In the genomic region with DNA sequence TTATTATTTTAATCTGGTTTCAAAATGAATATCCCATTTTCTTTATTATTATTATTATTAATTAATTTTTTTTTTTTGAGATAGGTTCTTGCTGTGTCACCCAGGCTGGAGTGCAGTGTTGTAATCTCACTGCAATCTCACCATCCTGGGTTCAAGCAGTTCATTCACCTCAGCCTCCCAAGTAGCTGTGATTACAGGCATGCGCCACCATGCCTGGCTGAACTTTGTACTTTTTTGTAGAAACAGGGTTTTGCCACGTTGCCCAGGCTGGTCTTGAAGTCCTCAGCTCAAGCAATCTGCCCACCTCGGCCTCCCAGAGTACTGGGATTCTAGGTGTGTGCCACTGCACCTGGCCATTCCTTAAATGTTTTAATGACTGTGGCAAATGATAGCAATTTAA, we compare ENCODE assay signal across 20 cellular contexts. TPM values are rescaled to one million over a fixed set of nuclear protein-coding genes. Genes with fewer than 3 reads are reported as not detected.
A peak's percentile ranks its signal among the peaks of the same experiment; 100 is the strongest.
DNase-seq lines count a peak whose midpoint lies in the region; ATAC-seq and TF ChIP-seq lines count a peak whose summit lies in the region.
"Had no signal": no experiment of that assay in that cellular context is flagged by ENCODE, and none has a peak within 500 bp of the region (broad histone marks: within the 10 kb centered on the region; RNA-seq: fewer than 3 reads in every experiment).

No MANE protein-coding gene starts in this region.

- intact Hi-C loops in psoas muscle (cut with DNase I) (no loop called here), tibial artery (cut with DNase I; ENCODE audit: low total_unique reads) (no loop called here)

- 55 to 66% (median 64%) methylated on average over 3 of the region's 3 CpGs for WGBS in psoas muscle, 3 donors

- H3K36me3 ChIP-seq in RWPE2 (ENCODE audit: low read depth), result 0 out of 2 replicates have a peak, but pooled peaks cover 3% of the 10 kb centered on the region
- H3K36me3 ChIP-seq in psoas muscle (ENCODE audit: insufficient read depth in 1 of 2, low read depth in 1 of 2), result peaks cover 0 to 2% of the 10 kb centered on the region in 2 donors
- H3K36me3 ChIP-seq in tibial artery, result peaks cover 0 to 4% (median 3%) of the 10 kb centered on the region in 3 donors
- H3K36me3 ChIP-seq: BE2C had no signal

- H3K9me3 ChIP-seq in RWPE2 (ENCODE audit: severe bottlenecking) (no peaks in the 10 kb centered on the region), psoas muscle (no peaks in the 10 kb centered on the region), tibial artery (no peaks in the 10 kb centered on the region)
- H3K9me3 ChIP-seq: BE2C had no signal

- TF ChIP-seq CTCF in RWPE2 (IDR thresholded peaks at IDR 0.05; ENCODE audit: poor library complexity, severe bottlenecking) (no peak), psoas muscle (IDR thresholded peaks at IDR 0.05) (no peak), tibial artery (IDR thresholded peaks at IDR 0.05) (no peak)

- H3K27ac ChIP-seq in RWPE2 (ENCODE audit: poor library complexity, severe bottlenecking) (peak overlapping the region; percentile 91), psoas muscle (peak overlapping the region; percentile 98), tibial artery (peak overlapping the region; percentile 5 to 34)
- H3K27ac ChIP-seq: HL-60 had no signal

- H3K4me3 Mint-ChIP-seq in activated T-cell treated with anti-CD3 and anti-CD28 coated beads, Interleukin-2, amount 50 U/mL, for 24 hours, result no peak overlapping the region

- H3K4me1 ChIP-seq in RWPE2 (ENCODE audit: insufficient read depth, poor library complexity, severe bottlenecking), result peaks cover 19% of the 10 kb centered on the region
- H3K4me1 ChIP-seq in psoas muscle, result peaks cover 66% of the 10 kb centered on the region
- H3K4me1 ChIP-seq in tibial artery, result peaks cover 0 to 76% (median 36%) of the 10 kb centered on the region in 4 donors

- DNase-seq in RWPE2 (ENCODE audit: low spot score) (no peak), kidney tubule cell (ENCODE audit: low spot score) (peak; percentile 13), psoas muscle (no peak), tibial artery (no peak)
- no peak for DNase-seq in activated T-cell treated with anti-CD3 and anti-CD28 coated beads, Interleukin-2, amount 50 U/mL, for 24 hours
- no peak for DNase-seq in activated CD8-positive, alpha-beta memory T cell treated with anti-CD3 and anti-CD28 coated beads, Interleukin-2, amount 50 U/mL, for 4 hours
- DNase-seq: BE2C, DMS53, GF-D8, KBM-7, NCI-H1092, NCI-H1436, NCI-H1930, NCI-H526, OCI-M1, SHP77 had no signal

- H3K27ac Mint-ChIP-seq in activated T-cell treated with anti-CD3 and anti-CD28 coated beads, Interleukin-2, amount 50 U/mL, for 24 hours, result no peak overlapping the region

- H3K4me1 Mint-ChIP-seq in activated T-cell treated with anti-CD3 and anti-CD28 coated beads, Interleukin-2, amount 50 U/mL, for 24 hours (ENCODE audit: low read depth), result peaks cover 25% of the 10 kb centered on the region

- no peak overlapping the region for H3K4me3 ChIP-seq in RWPE2 (ENCODE audit: severe bottlenecking)
- H3K4me3 ChIP-seq in psoas muscle, result no peak overlapping the region
- H3K4me3 ChIP-seq in tibial artery, result no peak overlapping the region

- ATAC-seq in RWPE2 (ENCODE audit: low read depth), result no peak
- ATAC-seq in psoas muscle, result no peak
- no peak for ATAC-seq in HG03135 (IDR thresholded peaks at IDR 0.05; ENCODE audit: unreplicated experiment)
- ATAC-seq: HCT116 had no signal

- H3K36me3 Mint-ChIP-seq in activated T-cell treated with anti-CD3 and anti-CD28 coated beads, Interleukin-2, amount 50 U/mL, for 24 hours (ENCODE audit: low read depth), result peaks cover 18% of the 10 kb centered on the region

- no peaks in the 10 kb centered on the region for H3K9me3 Mint-ChIP-seq in activated T-cell treated with anti-CD3 and anti-CD28 coated beads, Interleukin-2, amount 50 U/mL, for 24 hours

- H3K27me3 ChIP-seq in RWPE2 (ENCODE audit: insufficient read depth, poor library complexity, severe bottlenecking) (no peaks in the 10 kb centered on the region), psoas muscle (ENCODE audit: insufficient read depth in 3 of 3, low read length in 2 of 3) (no peaks in the 10 kb centered on the region), tibial artery (no peaks in the 10 kb centered on the region)
- H3K27me3 ChIP-seq: BE2C had no signal

- no peaks in the 10 kb centered on the region for H3K27me3 Mint-ChIP-seq in activated T-cell treated with anti-CD3 and anti-CD28 coated beads, Interleukin-2, amount 50 U/mL, for 24 hours

RNA-seq across cellular contexts. Expression of gene DAG1, which starts 28.6 kb away (rescaled TPM):
- total RNA-seq in psoas muscle, result 100 to 1,000 TPM in 3 of 4 donors, 10 to 100 TPM in 1; 67.6 to 159 (median 139) TPM
- 10 to 100 TPM; 35.1 to 73.2 (median 42.1) TPM for polyA plus RNA-seq in psoas muscle

RNA-seq across cellular contexts. Expression of gene BSN, which starts 55.6 kb away (rescaled TPM):
- total RNA-seq in psoas muscle, result under 1 TPM; 0.22 to 0.95 (median 0.47) TPM
- under 1 TPM; 0.08 to 0.20 (median 0.10) TPM for polyA plus RNA-seq in psoas muscle
- total RNA-seq: HT-29 had no signal

Comparison
In these comparisons a context has a peak if more than half of its experiments do, and no peak if none do; other contexts are left out.
1. H3K27ac ChIP-seq: peak in every context shown above with its lines; median percentile 98 in psoas muscle; 91 in RWPE2; 20 in tibial artery.